In the genomic region with DNA sequence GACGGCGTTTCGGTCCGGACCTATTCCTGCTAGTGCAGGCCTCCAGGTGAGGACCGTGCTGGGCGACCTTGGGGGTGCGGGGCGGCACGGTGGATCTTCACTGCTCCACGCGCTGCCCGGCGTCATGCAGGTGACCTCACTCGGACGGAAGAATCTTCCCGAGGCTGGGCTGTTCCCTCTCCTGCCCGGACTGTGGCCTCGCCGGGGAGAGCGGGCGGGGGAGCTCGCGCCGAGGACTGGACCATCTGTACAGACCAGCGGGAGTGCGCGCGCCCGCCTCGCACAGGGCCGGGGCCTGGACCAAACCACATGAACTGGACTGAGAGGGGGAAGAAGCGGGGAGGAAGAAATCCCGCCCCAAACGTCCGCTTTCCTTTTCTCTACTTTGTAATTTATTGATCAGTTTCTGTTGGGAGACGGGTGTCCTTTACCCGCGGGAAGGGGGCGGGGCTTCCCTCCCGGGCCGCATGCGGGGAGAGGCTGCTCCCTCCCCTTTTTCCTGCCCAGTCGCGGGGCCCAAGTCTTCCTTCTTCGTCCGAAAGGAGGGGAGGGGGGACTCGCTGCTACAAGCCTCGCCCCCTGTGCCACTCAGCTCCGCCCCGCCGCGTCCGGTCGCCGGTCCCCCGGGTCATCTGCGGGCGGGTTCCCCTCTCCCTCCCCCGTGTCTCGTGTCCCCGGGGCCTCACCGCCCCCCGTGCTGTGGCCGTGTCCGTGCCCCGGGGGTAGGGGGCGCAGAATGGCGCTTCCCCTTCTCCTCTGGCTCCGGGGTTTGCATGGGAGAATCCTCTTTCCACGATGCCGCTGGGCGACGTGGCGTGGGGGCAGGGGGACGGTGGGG, we compare ENCODE assay signal across 1 cellular context.
TF ChIP-seq lines count a peak whose summit lies in the region.

No MANE protein-coding gene starts in this region.

TF ChIP-seq in HepG2, 621 proteins besides CTCF, POLR2A, EP300 and RAD21 (continued from another document and continues in another):
- TF ChIP-seq, protein P1, sequence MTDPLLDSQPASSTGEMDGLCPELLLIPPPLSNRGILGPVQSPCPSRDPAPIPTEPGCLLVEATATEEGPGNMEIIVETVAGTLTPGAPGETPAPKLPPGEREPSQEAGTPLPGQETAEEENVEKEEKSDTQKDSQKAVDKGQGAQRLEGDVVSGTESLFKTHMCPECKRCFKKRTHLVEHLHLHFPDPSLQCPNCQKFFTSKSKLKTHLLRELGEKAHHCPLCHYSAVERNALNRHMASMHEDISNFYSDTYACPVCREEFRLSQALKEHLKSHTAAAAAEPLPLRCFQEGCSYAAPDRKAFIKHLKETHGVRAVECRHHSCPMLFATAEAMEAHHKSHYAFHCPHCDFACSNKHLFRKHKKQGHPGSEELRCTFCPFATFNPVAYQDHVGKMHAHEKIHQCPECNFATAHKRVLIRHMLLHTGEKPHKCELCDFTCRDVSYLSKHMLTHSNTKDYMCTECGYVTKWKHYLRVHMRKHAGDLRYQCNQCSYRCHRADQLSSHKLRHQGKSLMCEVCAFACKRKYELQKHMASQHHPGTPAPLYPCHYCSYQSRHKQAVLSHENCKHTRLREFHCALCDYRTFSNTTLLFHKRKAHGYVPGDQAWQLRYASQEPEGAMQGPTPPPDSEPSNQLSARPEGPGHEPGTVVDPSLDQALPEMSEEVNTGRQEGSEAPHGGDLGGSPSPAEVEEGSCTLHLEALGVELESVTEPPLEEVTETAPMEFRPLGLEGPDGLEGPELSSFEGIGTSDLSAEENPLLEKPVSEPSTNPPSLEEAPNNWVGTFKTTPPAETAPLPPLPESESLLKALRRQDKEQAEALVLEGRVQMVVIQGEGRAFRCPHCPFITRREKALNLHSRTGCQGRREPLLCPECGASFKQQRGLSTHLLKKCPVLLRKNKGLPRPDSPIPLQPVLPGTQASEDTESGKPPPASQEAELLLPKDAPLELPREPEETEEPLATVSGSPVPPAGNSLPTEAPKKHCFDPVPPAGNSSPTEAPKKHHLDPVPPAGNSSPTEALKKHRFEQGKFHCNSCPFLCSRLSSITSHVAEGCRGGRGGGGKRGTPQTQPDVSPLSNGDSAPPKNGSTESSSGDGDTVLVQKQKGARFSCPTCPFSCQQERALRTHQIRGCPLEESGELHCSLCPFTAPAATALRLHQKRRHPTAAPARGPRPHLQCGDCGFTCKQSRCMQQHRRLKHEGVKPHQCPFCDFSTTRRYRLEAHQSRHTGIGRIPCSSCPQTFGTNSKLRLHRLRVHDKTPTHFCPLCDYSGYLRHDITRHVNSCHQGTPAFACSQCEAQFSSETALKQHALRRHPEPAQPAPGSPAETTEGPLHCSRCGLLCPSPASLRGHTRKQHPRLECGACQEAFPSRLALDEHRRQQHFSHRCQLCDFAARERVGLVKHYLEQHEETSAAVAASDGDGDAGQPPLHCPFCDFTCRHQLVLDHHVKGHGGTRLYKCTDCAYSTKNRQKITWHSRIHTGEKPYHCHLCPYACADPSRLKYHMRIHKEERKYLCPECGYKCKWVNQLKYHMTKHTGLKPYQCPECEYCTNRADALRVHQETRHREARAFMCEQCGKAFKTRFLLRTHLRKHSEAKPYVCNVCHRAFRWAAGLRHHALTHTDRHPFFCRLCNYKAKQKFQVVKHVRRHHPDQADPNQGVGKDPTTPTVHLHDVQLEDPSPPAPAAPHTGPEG (CRISPR knock-in tag; IDR thresholded peaks at IDR 0.05): no peak
- TF ChIP-seq CREM (IDR thresholded peaks at IDR 0.05): no peak
- TF ChIP-seq CREM (CRISPR knock-in tag; IDR thresholded peaks at IDR 0.05): no peak
- no peak for TF ChIP-seq RELA (CRISPR knock-in tag; IDR thresholded peaks at IDR 0.05)
- TF ChIP-seq, protein P2, sequence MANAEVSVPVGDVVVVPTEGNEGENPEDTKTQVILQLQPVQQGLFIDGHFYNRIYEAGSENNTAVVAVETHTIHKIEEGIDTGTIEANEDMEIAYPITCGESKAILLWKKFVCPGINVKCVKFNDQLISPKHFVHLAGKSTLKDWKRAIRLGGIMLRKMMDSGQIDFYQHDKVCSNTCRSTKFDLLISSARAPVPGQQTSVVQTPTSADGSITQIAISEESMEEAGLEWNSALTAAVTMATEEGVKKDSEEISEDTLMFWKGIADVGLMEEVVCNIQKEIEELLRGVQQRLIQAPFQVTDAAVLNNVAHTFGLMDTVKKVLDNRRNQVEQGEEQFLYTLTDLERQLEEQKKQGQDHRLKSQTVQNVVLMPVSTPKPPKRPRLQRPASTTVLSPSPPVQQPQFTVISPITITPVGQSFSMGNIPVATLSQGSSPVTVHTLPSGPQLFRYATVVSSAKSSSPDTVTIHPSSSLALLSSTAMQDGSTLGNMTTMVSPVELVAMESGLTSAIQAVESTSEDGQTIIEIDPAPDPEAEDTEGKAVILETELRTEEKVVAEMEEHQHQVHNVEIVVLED (CRISPR knock-in tag; IDR thresholded peaks at IDR 0.05; ENCODE audit: borderline replicate concordance): peak; percentile 66; the same call in 1 of the 2 replicates
- 0 out of 2 replicates have a peak, but pooled peaks have one; percentile 65 for TF ChIP-seq ZNF160 (CRISPR knock-in tag; IDR thresholded peaks at IDR 0.05)
- TF ChIP-seq GATA4 (IDR thresholded peaks at IDR 0.05; ENCODE audit: borderline replicate concordance, low read depth): no peak
- TF ChIP-seq, protein P3, sequence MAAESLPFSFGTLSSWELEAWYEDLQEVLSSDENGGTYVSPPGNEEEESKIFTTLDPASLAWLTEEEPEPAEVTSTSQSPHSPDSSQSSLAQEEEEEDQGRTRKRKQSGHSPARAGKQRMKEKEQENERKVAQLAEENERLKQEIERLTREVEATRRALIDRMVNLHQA (CRISPR knock-in tag; IDR thresholded peaks at IDR 0.05): no peak
- TF ChIP-seq ZNF263 (CRISPR knock-in tag; IDR thresholded peaks at IDR 0.05): peak; percentile 86
- no peak for TF ChIP-seq SRF (IDR thresholded peaks at IDR 0.05; ENCODE audit: low read depth, low read length)
- TF ChIP-seq ZNF292 (CRISPR knock-in tag; IDR thresholded peaks at IDR 0.05; ENCODE audit: borderline replicate concordance, low read depth): no peak
- TF ChIP-seq, protein P4, sequence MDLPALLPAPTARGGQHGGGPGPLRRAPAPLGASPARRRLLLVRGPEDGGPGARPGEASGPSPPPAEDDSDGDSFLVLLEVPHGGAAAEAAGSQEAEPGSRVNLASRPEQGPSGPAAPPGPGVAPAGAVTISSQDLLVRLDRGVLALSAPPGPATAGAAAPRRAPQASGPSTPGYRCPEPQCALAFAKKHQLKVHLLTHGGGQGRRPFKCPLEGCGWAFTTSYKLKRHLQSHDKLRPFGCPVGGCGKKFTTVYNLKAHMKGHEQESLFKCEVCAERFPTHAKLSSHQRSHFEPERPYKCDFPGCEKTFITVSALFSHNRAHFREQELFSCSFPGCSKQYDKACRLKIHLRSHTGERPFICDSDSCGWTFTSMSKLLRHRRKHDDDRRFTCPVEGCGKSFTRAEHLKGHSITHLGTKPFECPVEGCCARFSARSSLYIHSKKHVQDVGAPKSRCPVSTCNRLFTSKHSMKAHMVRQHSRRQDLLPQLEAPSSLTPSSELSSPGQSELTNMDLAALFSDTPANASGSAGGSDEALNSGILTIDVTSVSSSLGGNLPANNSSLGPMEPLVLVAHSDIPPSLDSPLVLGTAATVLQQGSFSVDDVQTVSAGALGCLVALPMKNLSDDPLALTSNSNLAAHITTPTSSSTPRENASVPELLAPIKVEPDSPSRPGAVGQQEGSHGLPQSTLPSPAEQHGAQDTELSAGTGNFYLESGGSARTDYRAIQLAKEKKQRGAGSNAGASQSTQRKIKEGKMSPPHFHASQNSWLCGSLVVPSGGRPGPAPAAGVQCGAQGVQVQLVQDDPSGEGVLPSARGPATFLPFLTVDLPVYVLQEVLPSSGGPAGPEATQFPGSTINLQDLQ (CRISPR knock-in tag; IDR thresholded peaks at IDR 0.05): no peak; the same call in 1 of the 2 replicates
- TF ChIP-seq, protein P5, sequence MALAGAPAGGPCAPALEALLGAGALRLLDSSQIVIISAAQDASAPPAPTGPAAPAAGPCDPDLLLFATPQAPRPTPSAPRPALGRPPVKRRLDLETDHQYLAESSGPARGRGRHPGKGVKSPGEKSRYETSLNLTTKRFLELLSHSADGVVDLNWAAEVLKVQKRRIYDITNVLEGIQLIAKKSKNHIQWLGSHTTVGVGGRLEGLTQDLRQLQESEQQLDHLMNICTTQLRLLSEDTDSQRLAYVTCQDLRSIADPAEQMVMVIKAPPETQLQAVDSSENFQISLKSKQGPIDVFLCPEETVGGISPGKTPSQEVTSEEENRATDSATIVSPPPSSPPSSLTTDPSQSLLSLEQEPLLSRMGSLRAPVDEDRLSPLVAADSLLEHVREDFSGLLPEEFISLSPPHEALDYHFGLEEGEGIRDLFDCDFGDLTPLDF (CRISPR knock-in tag; IDR thresholded peaks at IDR 0.05): peak; percentile 83
- TF ChIP-seq GABPB1 (CRISPR knock-in tag; IDR thresholded peaks at IDR 0.05): peak; percentile 75
- TF ChIP-seq SMAD3 (CRISPR knock-in tag; IDR thresholded peaks at IDR 0.05): 0 out of 2 replicates have a peak, but pooled peaks have one; percentile 17
- no peak for TF ChIP-seq RORA (CRISPR knock-in tag; IDR thresholded peaks at IDR 0.05)
- TF ChIP-seq ZNF672 (CRISPR knock-in tag; IDR thresholded peaks at IDR 0.05): no peak
- no peak; the same call in 1 of the 2 replicates for TF ChIP-seq ZNF572 (CRISPR knock-in tag; IDR thresholded peaks at IDR 0.05)
- TF ChIP-seq, protein P6, sequence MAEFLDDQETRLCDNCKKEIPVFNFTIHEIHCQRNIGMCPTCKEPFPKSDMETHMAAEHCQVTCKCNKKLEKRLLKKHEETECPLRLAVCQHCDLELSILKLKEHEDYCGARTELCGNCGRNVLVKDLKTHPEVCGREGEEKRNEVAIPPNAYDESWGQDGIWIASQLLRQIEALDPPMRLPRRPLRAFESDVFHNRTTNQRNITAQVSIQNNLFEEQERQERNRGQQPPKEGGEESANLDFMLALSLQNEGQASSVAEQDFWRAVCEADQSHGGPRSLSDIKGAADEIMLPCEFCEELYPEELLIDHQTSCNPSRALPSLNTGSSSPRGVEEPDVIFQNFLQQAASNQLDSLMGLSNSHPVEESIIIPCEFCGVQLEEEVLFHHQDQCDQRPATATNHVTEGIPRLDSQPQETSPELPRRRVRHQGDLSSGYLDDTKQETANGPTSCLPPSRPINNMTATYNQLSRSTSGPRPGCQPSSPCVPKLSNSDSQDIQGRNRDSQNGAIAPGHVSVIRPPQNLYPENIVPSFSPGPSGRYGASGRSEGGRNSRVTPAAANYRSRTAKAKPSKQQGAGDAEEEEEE (CRISPR knock-in tag; IDR thresholded peaks at IDR 0.05; ENCODE audit: borderline replicate concordance): 0 out of 2 replicates have a peak, but pooled peaks have one; percentile 40
- TF ChIP-seq BRD4 (CRISPR knock-in tag; IDR thresholded peaks at IDR 0.05): peak; percentile 57; the same call in 1 of the 2 replicates
- no peak; the same call in 1 of the 2 replicates for TF ChIP-seq ZNF432 (CRISPR knock-in tag; IDR thresholded peaks at IDR 0.05; ENCODE audit: borderline replicate concordance)
- TF ChIP-seq MAFK (conservative IDR thresholded peaks at IDR 0.05 in 1 of 2, IDR thresholded peaks at IDR 0.05 in 1 of 2; ENCODE audit: low read length in 2 of 2): no peak
- TF ChIP-seq, protein P7, sequence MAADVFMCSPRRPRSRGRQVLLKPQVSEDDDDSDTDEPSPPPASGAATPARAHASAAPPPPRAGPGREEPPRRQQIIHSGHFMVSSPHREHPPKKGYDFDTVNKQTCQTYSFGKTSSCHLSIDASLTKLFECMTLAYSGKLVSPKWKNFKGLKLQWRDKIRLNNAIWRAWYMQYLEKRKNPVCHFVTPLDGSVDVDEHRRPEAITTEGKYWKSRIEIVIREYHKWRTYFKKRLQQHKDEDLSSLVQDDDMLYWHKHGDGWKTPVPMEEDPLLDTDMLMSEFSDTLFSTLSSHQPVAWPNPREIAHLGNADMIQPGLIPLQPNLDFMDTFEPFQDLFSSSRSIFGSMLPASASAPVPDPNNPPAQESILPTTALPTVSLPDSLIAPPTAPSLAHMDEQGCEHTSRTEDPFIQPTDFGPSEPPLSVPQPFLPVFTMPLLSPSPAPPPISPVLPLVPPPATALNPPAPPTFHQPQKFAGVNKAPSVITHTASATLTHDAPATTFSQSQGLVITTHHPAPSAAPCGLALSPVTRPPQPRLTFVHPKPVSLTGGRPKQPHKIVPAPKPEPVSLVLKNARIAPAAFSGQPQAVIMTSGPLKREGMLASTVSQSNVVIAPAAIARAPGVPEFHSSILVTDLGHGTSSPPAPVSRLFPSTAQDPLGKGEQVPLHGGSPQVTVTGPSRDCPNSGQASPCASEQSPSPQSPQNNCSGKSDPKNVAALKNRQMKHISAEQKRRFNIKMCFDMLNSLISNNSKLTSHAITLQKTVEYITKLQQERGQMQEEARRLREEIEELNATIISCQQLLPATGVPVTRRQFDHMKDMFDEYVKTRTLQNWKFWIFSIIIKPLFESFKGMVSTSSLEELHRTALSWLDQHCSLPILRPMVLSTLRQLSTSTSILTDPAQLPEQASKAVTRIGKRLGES (CRISPR knock-in tag; IDR thresholded peaks at IDR 0.05; ENCODE audit: borderline replicate concordance): no peak
- no peak for TF ChIP-seq SP1 (IDR thresholded peaks at IDR 0.05)
- TF ChIP-seq SP1 (CRISPR knock-in tag; IDR thresholded peaks at IDR 0.05): peak; percentile 13; the same call in 1 of the 2 replicates
- no peak; the same call in 1 of the 2 replicates for TF ChIP-seq CBX5 (CRISPR knock-in tag; IDR thresholded peaks at IDR 0.05; ENCODE audit: borderline replicate concordance)
- no peak for TF ChIP-seq TP53 (CRISPR knock-in tag; conservative IDR thresholded peaks at IDR 0.05)
- no peak for TF ChIP-seq HNRNPUL1 (IDR thresholded peaks at IDR 0.05; ENCODE audit: low read depth, low read length)
- peak; percentile 47 for TF ChIP-seq HNF4A (CRISPR knock-in tag; IDR thresholded peaks at IDR 0.05)
- TF ChIP-seq, protein P8, sequence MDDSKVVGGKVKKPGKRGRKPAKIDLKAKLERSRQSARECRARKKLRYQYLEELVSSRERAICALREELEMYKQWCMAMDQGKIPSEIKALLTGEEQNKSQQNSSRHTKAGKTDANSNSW (CRISPR knock-in tag; IDR thresholded peaks at IDR 0.05; ENCODE audit: borderline replicate concordance): no peak
- no peak for TF ChIP-seq ZNF841 (CRISPR knock-in tag; IDR thresholded peaks at IDR 0.05; ENCODE audit: borderline replicate concordance)
- TF ChIP-seq ZNF317 (CRISPR knock-in tag; IDR thresholded peaks at IDR 0.05): no peak
- 0 out of 2 replicates have a peak, but pooled peaks have one; percentile 40 for TF ChIP-seq IRF2 (CRISPR knock-in tag; IDR thresholded peaks at IDR 0.05)
- peak; percentile 43; the same call in 1 of the 2 replicates for TF ChIP-seq GATAD1 (CRISPR knock-in tag; IDR thresholded peaks at IDR 0.05)
- no peak for TF ChIP-seq ZNF143 (CRISPR knock-in tag; IDR thresholded peaks at IDR 0.05)
- TF ChIP-seq, protein P9, sequence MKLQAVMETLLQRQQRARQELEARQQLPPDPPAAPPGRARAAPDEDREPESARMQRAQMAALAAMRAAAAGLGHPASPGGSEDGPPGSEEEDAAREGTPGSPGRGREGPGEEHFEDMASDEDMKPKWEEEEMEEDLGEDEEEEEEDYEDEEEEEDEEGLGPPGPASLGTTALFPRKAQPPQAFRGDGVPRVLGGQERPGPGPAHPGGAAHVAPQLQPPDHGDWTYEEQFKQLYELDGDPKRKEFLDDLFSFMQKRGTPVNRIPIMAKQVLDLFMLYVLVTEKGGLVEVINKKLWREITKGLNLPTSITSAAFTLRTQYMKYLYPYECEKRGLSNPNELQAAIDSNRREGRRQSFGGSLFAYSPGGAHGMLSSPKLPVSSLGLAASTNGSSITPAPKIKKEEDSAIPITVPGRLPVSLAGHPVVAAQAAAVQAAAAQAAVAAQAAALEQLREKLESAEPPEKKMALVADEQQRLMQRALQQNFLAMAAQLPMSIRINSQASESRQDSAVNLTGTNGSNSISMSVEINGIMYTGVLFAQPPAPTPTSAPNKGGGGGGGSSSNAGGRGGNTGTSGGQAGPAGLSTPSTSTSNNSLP (IDR thresholded peaks at IDR 0.05; ENCODE audit: low read depth, low read length): no peak
- TF ChIP-seq MTA1 (CRISPR knock-in tag; IDR thresholded peaks at IDR 0.05; ENCODE audit: borderline replicate concordance): peak; percentile 74
- no peak for TF ChIP-seq ASH2L (IDR thresholded peaks at IDR 0.05; ENCODE audit: insufficient read length, low read depth, low read length)
